Comparison of ENCODE assay signal across 9 cellular contexts in genomic region chr3:58640700-58641372, GRCh38. TPM values are rescaled to one million over a fixed set of nuclear protein-coding genes. Genes with fewer than 3 reads are reported as not detected.
DNase-seq lines count a peak whose midpoint lies in the region; ATAC-seq and TF ChIP-seq lines count a peak whose summit lies in the region.
"Had no signal": no experiment of that assay in that cellular context is flagged by ENCODE, and none has a peak within 500 bp of the region (broad histone marks: within the 10 kb centered on the region; RNA-seq: fewer than 3 reads in every experiment).

No MANE protein-coding gene starts in this region.

- POLR2A ChIA-PET in naive thymus-derived CD4-positive, alpha-beta T cell (lab: Charles Lee): no interaction called here

- intact Hi-C loops in esophagus squamous epithelium (cut with DNase I): no loop called here
- intact Hi-C loops in naive thymus-derived CD4-positive, alpha-beta T cell (cut with micrococcal nuclease): loop anchor here in 1 of 2 donors (1.0 kb wide), 1 partner anchor 412 kb away; no protein-coding TSS in a partner anchor

- no peaks in the 10 kb centered on the region for H4K20me1 ChIP-seq in BLaER1

- H3K4me1 ChIP-seq in BLaER1 (peaks cover 55% of the 10 kb centered on the region), esophagus squamous epithelium (peaks cover 0 to 8% (median 0%) of the 10 kb centered on the region in 3 donors)
- no peaks in the 10 kb centered on the region for H3K4me1 ChIP-seq in naive thymus-derived CD4-positive, alpha-beta T cell (ENCODE audit: control insufficient read depth in 2 of 2, insufficient read depth in 2 of 2, low read length in 2 of 2)

- H3K4me2 ChIP-seq in BLaER1: peak overlapping the region; percentile 31

- H3K27me3 Mint-ChIP-seq in naive thymus-derived CD4-positive, alpha-beta T cell: peaks cover 0 to 7% (median 0%) of the 10 kb centered on the region in 5 donors

- H3K9ac ChIP-seq in BLaER1: no peak overlapping the region

- peak; percentile 81 for ATAC-seq in GM18909 (IDR thresholded peaks at IDR 0.05; ENCODE audit: poor library complexity, unreplicated experiment)
- ATAC-seq in HG03342 (IDR thresholded peaks at IDR 0.05; ENCODE audit: unreplicated experiment): peak; percentile 89
- ATAC-seq in naive thymus-derived CD4-positive, alpha-beta T cell: peak; percentile 73

- H3K4me3 Mint-ChIP-seq in naive thymus-derived CD4-positive, alpha-beta T cell: no peak overlapping the region

- H3K27ac ChIP-seq in BLaER1 (no peak overlapping the region), esophagus squamous epithelium (no peak overlapping the region), substantia nigra (ENCODE audit: low read depth, low read length, poor library complexity, severe bottlenecking) (no peak overlapping the region)
- H3K27ac ChIP-seq in naive thymus-derived CD4-positive, alpha-beta T cell (ENCODE audit: low read depth, low read length): no peak overlapping the region

- H3K27me3 ChIP-seq in BLaER1 (no peaks in the 10 kb centered on the region), esophagus squamous epithelium (no peaks in the 10 kb centered on the region)
- no peaks in the 10 kb centered on the region for H3K27me3 ChIP-seq in naive thymus-derived CD4-positive, alpha-beta T cell (ENCODE audit: control insufficient read depth in 2 of 2, insufficient read depth in 2 of 2, low read length in 2 of 2)

- peak in 5 of 6 experiments; percentile 77 to 93 (median 81) for TF ChIP-seq CTCF in esophagus squamous epithelium (IDR thresholded peaks at IDR 0.05)

- H3K36me3 ChIP-seq in BLaER1 (no peaks in the 10 kb centered on the region), esophagus squamous epithelium (peaks cover 0 to 4% (median 0%) of the 10 kb centered on the region in 3 donors)
- no peaks in the 10 kb centered on the region for H3K36me3 ChIP-seq in naive thymus-derived CD4-positive, alpha-beta T cell (ENCODE audit: control insufficient read depth in 2 of 3, insufficient read depth in 3 of 3, low read length in 3 of 3)

- no peaks in the 10 kb centered on the region for H3K36me3 Mint-ChIP-seq in naive thymus-derived CD4-positive, alpha-beta T cell

- no peaks in the 10 kb centered on the region for H3K9me3 Mint-ChIP-seq in naive thymus-derived CD4-positive, alpha-beta T cell

- 14 to 16% methylated on average over 19 to 21 of the region's 25 CpGs for WGBS in esophagus squamous epithelium, 2 donors

- H3K4me1 Mint-ChIP-seq in naive thymus-derived CD4-positive, alpha-beta T cell: peaks cover 0 to 3% (median 0%) of the 10 kb centered on the region in 7 donors

- H3K9me3 ChIP-seq in BLaER1 (peaks cover 15% of the 10 kb centered on the region), esophagus squamous epithelium (no peaks in the 10 kb centered on the region)
- H3K9me3 ChIP-seq in naive thymus-derived CD4-positive, alpha-beta T cell (ENCODE audit: control insufficient read depth in 2 of 3, low read length in 3 of 3): no peaks in the 10 kb centered on the region

- CTCF ChIA-PET in naive thymus-derived CD4-positive, alpha-beta T cell (lab: Charles Lee): interaction anchor here (0.6 to 1.1 kb wide), 2 partner anchors 10 to 1841 kb away, joined by 3 to 6 read pairs; no protein-coding TSS in a partner anchor

- H3K27ac Mint-ChIP-seq in naive thymus-derived CD4-positive, alpha-beta T cell: no peak overlapping the region

- no peak overlapping the region for H3K4me3 ChIP-seq in BLaER1
- H3K4me3 ChIP-seq in esophagus squamous epithelium: no peak overlapping the region
- H3K4me3 ChIP-seq in naive thymus-derived CD4-positive, alpha-beta T cell (ENCODE audit: low read length): no peak overlapping the region

- TF ChIP-seq POLR2A in esophagus squamous epithelium (IDR thresholded peaks at IDR 0.05): no peak

- DNase-seq in NOMO-1 treated with DMSO at 0.1 percent for 48 hours (lab: John Stamatoyannopoulos, UW; ENCODE audit: unreplicated experiment) (peak; percentile 45), esophagus squamous epithelium (lab: John Stamatoyannopoulos, UW) (no peak), substantia nigra (lab: John Stamatoyannopoulos, UW) (peak in 43 of 49 donors; percentile 3 to 82 (median 41))
- DNase-seq in activated CD8-positive, alpha-beta memory T cell treated with anti-CD3 and anti-CD28 coated beads, Interleukin-2, amount 50 U/mL, for 4 hours: peak; percentile 37
- peak in 7 of 9 donors; percentile 14 to 60 (median 25) for DNase-seq in naive thymus-derived CD4-positive, alpha-beta T cell

RNA-seq across cellular contexts. Expression of gene FAM3D, which starts 25.7 kb away (rescaled TPM):
- total RNA-seq in esophagus squamous epithelium: 100 to 1,000 TPM in 3 of 4 donors, 10 to 100 TPM in 1; 84.3 to 214 (median 128) TPM
- total RNA-seq in naive thymus-derived CD4-positive, alpha-beta T cell: not detected
- polyA plus RNA-seq in naive thymus-derived CD4-positive, alpha-beta T cell: not detected
- total RNA-seq: T-helper 1 cell treated with Interleukin-12 subunit alpha and Interleukin-12 subunit beta and Interleukin-4 antibody, amounts not matched to agents 30 ng/mL and 1 ng/mL, for 36 hours had no signal

Comparison
In these comparisons a context has a peak if more than half of its experiments do, and no peak if none do; other contexts are left out.
1. RNA of gene FAM3D, which starts 25.7 kb away (total RNA-seq): 84.3 to 214 TPM in esophagus squamous epithelium; not detected in naive thymus-derived CD4-positive, alpha-beta T cell; every median in the first group is over 10 times any median in the second.
2. Peak in every context shown above with its lines, with median percentiles within 50 percentile points of each other: ATAC-seq.